Comparison of ENCODE assay signal across 24 cellular contexts in genomic region chr6:168232528-168232927, GRCh38.
"Had no signal": no experiment of that assay in that cellular context is flagged by ENCODE, and none has a peak within 500 bp of the region (broad histone marks: within the 10 kb centered on the region; RNA-seq: fewer than 3 reads in every experiment).

No MANE protein-coding gene starts in this region.

- H3K4me3 ChIP-seq: left lung, pancreas, smooth muscle cell, suprapubic skin, transverse colon, upper lobe of right lung, uterus had no signal

- H3K9me3 ChIP-seq: left lung, neutrophil, pancreas, suprapubic skin, transverse colon, upper lobe of right lung, uterus had no signal

- H3K4me1 ChIP-seq: left lung, pancreas, suprapubic skin, transverse colon, upper lobe of right lung, uterus had no signal

- FAIRE-seq: frontal cortex, islet of Langerhans, pancreas had no signal

- H3K4me2 ChIP-seq: smooth muscle cell had no signal

- H3K36me3 ChIP-seq: left lung, neutrophil, pancreas, suprapubic skin, transverse colon, upper lobe of right lung, uterus had no signal

- H3K27me3 ChIP-seq: left lung, pancreas, uterus had no signal

- ATAC-seq: left cardiac atrium; left lung; naive thymus-derived CD4-positive, alpha-beta T cell; pancreas; sciatic nerve; stimulated activated naive CD8-positive, alpha-beta T cell treated with anti-CD3 and anti-CD28 coated beads, Interleukin-15, amount 100 ng/mL, for 72 hours; upper lobe of right lung had no signal

- DNase-seq: cortex of kidney; effector CD4-positive, alpha-beta T cell; left cardiac atrium; left lung; mesenchymal stem cell; midbrain; naive thymus-derived CD4-positive, alpha-beta T cell; nephron progenitor cell; pancreas; stimulated activated CD4-positive, alpha-beta T cell treated with anti-CD3 and anti-CD28 coated beads, Interleukin-12 subunit alpha, Interleukin-12 subunit beta, amount 100 ng/mL, for 4 hours; stimulated activated CD4-positive, alpha-beta T cell treated with anti-CD3 and anti-CD28 coated beads, Interleukin-1b, Interleukin-23, amount 100 ng/mL, for 48 hours; stimulated activated CD4-positive, alpha-beta T cell treated with anti-CD3 and anti-CD28 coated beads, Interleukin-4, amount 100 ng/mL, for 1 hour; stimulated activated CD8-positive, alpha-beta memory T cell treated with anti-CD3 and anti-CD28 coated beads, Interleukin-4, amount 100 ng/mL, for 48 hours; stimulated activated naive CD4-positive, alpha-beta T cell; stimulated activated naive CD8-positive, alpha-beta T cell treated with anti-CD3 and anti-CD28 coated beads, Interleukin-15, amount 100 ng/mL, for 72 hours; transverse colon; upper lobe of right lung; uterus had no signal

- H3K27ac ChIP-seq: left lung, neutrophil, pancreas, suprapubic skin, transverse colon, upper lobe of right lung, uterus had no signal
